ENCODE assay signal across 28 cellular contexts in the genomic region with DNA sequence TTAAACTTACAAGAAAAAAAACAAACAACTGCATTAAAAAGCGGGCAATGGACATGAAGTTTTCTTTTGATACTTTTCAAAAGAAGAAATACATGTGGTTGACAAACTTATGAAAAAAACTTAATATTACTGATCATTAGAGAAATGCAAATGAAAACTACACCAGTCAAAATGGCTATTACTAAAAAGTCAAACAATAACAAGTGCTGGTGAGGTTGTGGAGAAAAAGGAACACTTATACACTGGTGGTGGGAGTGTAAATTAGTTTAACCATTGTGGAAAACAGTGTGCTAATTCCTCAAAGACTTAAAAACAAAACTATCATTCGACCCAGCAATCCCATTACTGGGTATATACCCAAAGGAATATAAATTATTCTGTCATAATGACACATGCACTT.
"Had no signal": no experiment of that assay in that cellular context is flagged by ENCODE, and none has a peak within 500 bp of the region (broad histone marks: within the 10 kb centered on the region; RNA-seq: fewer than 3 reads in every experiment).

No MANE protein-coding gene starts in this region.

- H3K27me3 ChIP-seq: colonic mucosa, dorsolateral prefrontal cortex, esophagus muscularis mucosa, esophagus squamous epithelium, foreskin keratinocyte, gastrocnemius medialis, gastroesophageal sphincter, heart left ventricle, heart right ventricle had no signal

- FAIRE-seq: colon, endometrium, endothelial cell of umbilical vein, frontal cortex had no signal

- H3K36me3 ChIP-seq: colonic mucosa, esophagus muscularis mucosa, esophagus squamous epithelium, gastrocnemius medialis, gastroesophageal sphincter, heart left ventricle, heart right ventricle had no signal

- H3K27ac ChIP-seq: colonic mucosa, coronary artery, dorsolateral prefrontal cortex, epithelial cell of prostate, esophagus muscularis mucosa, esophagus squamous epithelium, foreskin keratinocyte, gastrocnemius medialis, gastroesophageal sphincter, heart left ventricle, heart right ventricle had no signal

- H3K4me1 ChIP-seq: colonic mucosa, esophagus muscularis mucosa, esophagus squamous epithelium, foreskin keratinocyte, gastrocnemius medialis, gastroesophageal sphincter, heart left ventricle, heart right ventricle had no signal

- ATAC-seq: effector memory CD8-positive, alpha-beta T cell; esophagus mucosa; foreskin keratinocyte; gastrocnemius medialis; gastroesophageal sphincter; heart left ventricle; heart right ventricle had no signal

- H3K4me3 ChIP-seq: colonic mucosa, coronary artery, dorsolateral prefrontal cortex, esophagus muscularis mucosa, esophagus squamous epithelium, gastrocnemius medialis, gastroesophageal sphincter, heart left ventricle, heart right ventricle had no signal

- H3K9me3 ChIP-seq: colonic mucosa, esophagus squamous epithelium, gastrocnemius medialis had no signal

- DNase-seq: colonic mucosa; cortex of kidney; dermis blood vessel endothelial cell; dorsolateral prefrontal cortex; effector CD4-positive, alpha-beta T cell; effector CD8-positive, alpha-beta T cell; effector memory CD4-positive, alpha-beta T cell; effector memory CD8-positive, alpha-beta T cell; endodermal cell; erythroblast; esophagus squamous epithelium; foreskin fibroblast; foreskin keratinocyte; foreskin melanocyte; gastrocnemius medialis; glutamatergic neuron; head of caudate nucleus; heart left ventricle; heart right ventricle had no signal
